8 cellular contexts compared by ENCODE assay signal in genomic region chr1:201171063-201172036, GRCh38. TPM values are rescaled to one million over a fixed set of nuclear protein-coding genes. Genes with fewer than 3 reads are reported as not detected.
A peak's percentile ranks its signal among the peaks of the same experiment; 100 is the strongest.
DNase-seq lines count a peak whose midpoint lies in the region; ATAC-seq lines count a peak whose summit lies in the region.

No MANE protein-coding gene starts in this region.

- DNase-seq in D341Med (ENCODE audit: low spot score), result peak; percentile 92
- peak; percentile 73 to 81 for DNase-seq in SHP77 (lab: John Stamatoyannopoulos, UW)
- DNase-seq in activated naive CD8-positive, alpha-beta T cell treated with anti-CD3 and anti-CD28 coated beads, Interleukin-2, amount 50 U/mL, for 16 hours (ENCODE audit: low read depth, low spot score), result peak; percentile 11
- DNase-seq in hepatic stellate cell (ENCODE audit: low spot score), result peak; percentile 51
- no peak for DNase-seq in sciatic nerve (ENCODE audit: low spot score)
- no peak for DNase-seq in NCI-H187 (lab: John Stamatoyannopoulos, UW)

- intact Hi-C loops in sciatic nerve (cut with DNase I), result no loop called here

- ATAC-seq in GM19455 (IDR thresholded peaks at IDR 0.05; ENCODE audit: unreplicated experiment) (peak; percentile 37), HG03558 (IDR thresholded peaks at IDR 0.05; ENCODE audit: extremely low read depth, unreplicated experiment) (peak; percentile 8), sciatic nerve (peak; percentile 64)

RNA-seq across cellular contexts. Expression of gene TMEM9, which starts 17.1 kb away (rescaled TPM):
- total RNA-seq in sciatic nerve, result 42.9 TPM

RNA-seq across cellular contexts. Expression of gene IGFN1, which starts 19.3 kb away (rescaled TPM):
- total RNA-seq in sciatic nerve, result 1.7 TPM

RNA-seq across cellular contexts. Expression of gene ASCL5, which starts 44.4 kb away (rescaled TPM):
- not detected for total RNA-seq in sciatic nerve

RNA-seq across cellular contexts. Expression of gene CACNA1S, which starts 59.1 kb away (rescaled TPM):
- not detected for total RNA-seq in sciatic nerve

Comparison
In these comparisons a context has a peak if more than half of its experiments do, and no peak if none do; other contexts are left out.
1. DNase-seq: peak in D341Med (single experiment), SHP77 (2 of 2), activated naive CD8-positive, alpha-beta T cell treated with anti-CD3 and anti-CD28 coated beads, Interleukin-2, amount 50 U/mL, for 16 hours (single experiment) and hepatic stellate cell (single experiment); none in sciatic nerve (single experiment) and NCI-H187 (0 of 2).
2. ATAC-seq: peak in every context shown above with its lines; median percentile 64 in sciatic nerve; 37 in GM19455; 8 in HG03558.